In the genomic region with DNA sequence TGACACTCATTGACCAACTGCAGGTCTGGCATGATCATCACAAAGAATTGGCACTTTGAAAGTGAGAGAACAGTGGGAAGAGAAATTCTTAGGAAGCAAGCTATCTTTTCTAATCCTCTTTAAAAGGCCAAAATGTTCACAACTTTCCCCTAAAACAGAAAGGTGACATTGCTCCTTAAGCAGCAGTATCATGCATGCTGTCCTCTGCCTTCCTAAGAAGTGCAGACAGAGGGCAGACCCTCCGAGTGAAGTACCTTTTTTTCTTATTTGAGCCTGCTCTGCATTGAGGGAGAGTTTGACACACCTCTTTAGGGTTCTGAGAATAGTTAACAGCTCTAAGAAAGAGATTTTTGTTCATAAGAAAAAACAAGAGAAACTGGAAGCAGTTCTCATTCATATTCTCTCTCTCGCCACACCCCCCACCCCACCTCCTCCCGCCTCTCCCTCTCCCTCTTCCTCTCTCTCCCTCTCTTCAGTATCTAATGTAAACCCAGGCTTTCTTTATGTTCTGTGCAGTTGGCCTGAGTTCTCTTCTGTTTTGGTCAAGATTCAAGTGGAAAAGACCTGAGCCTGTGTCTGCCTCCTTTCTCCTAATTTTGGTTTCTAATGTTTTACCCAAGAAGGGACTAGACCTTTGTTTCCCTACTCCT, we compare ENCODE assay signal across 19 cellular contexts.
"Had no signal": no experiment of that assay in that cellular context is flagged by ENCODE, and none has a peak within 500 bp of the region (broad histone marks: within the 10 kb centered on the region; RNA-seq: fewer than 3 reads in every experiment).

No MANE protein-coding gene starts in this region.

- H3K27ac Mint-ChIP-seq: naive thymus-derived CD4-positive, alpha-beta T cell; nephron progenitor cell had no signal

- H3K9me3 Mint-ChIP-seq: nephron progenitor cell had no signal

- H3K36me3 Mint-ChIP-seq: naive thymus-derived CD4-positive, alpha-beta T cell had no signal

- H3K27me3 Mint-ChIP-seq: naive thymus-derived CD4-positive, alpha-beta T cell had no signal

- DNase-seq: cortex of kidney; dorsolateral prefrontal cortex; effector memory CD4-positive, alpha-beta T cell; glutamatergic neuron; left colon; left ventricle myocardium superior; naive thymus-derived CD4-positive, alpha-beta T cell; nephron progenitor cell; posterior cingulate gyrus; right cardiac atrium; small intestine; stimulated activated CD4-positive, alpha-beta T cell treated with anti-CD3 and anti-CD28 coated beads, Interleukin-2, amount 100 ng/mL, for 48 hours; stimulated activated naive CD4-positive, alpha-beta T cell treated with Interleukin-2 at 50 U/mL for 16 hours; upper lobe of left lung; uterus had no signal

- H3K4me3 ChIP-seq: dorsolateral prefrontal cortex, esophagus muscularis mucosa, gastroesophageal sphincter, lung, upper lobe of left lung, uterus had no signal

- H3K4me1 ChIP-seq: upper lobe of left lung, uterus had no signal

- H3K27me3 ChIP-seq: dorsolateral prefrontal cortex, esophagus muscularis mucosa, gastroesophageal sphincter, upper lobe of left lung, uterus had no signal

- ATAC-seq: gastroesophageal sphincter; left colon; left ventricle myocardium superior; naive thymus-derived CD4-positive, alpha-beta T cell had no signal

- H3K27ac ChIP-seq: epithelial cell of prostate, esophagus muscularis mucosa, gastroesophageal sphincter, upper lobe of left lung, uterus had no signal

- H3K9me3 ChIP-seq: esophagus muscularis mucosa, gastroesophageal sphincter, upper lobe of left lung, uterus had no signal

- H3K4me3 Mint-ChIP-seq: naive thymus-derived CD4-positive, alpha-beta T cell; nephron progenitor cell had no signal

- H3K4me1 Mint-ChIP-seq: naive thymus-derived CD4-positive, alpha-beta T cell had no signal

- H3K36me3 ChIP-seq: esophagus muscularis mucosa, gastroesophageal sphincter, upper lobe of left lung, uterus had no signal
